ENCODE assay signal across 10 cellular contexts in genomic region chr13:108225440-108225839, GRCh38. TPM values are rescaled to one million over a fixed set of nuclear protein-coding genes. Genes with fewer than 3 reads are reported as not detected.
DNase-seq lines count a peak whose midpoint lies in the region; ATAC-seq and TF ChIP-seq lines count a peak whose summit lies in the region.
"Had no signal": no experiment of that assay in that cellular context is flagged by ENCODE, and none has a peak within 500 bp of the region (broad histone marks: within the 10 kb centered on the region; RNA-seq: fewer than 3 reads in every experiment).

No MANE protein-coding gene starts in this region.

- peaks cover 31% of the 10 kb centered on the region for H3K4me1 Mint-ChIP-seq in activated CD8-positive, alpha-beta memory T cell treated with anti-CD3 and anti-CD28 coated beads, Interleukin-2, amount 10 ng/mL, durations not matched to agents 7 days and 5 days
- peaks cover 29 to 37% of the 10 kb centered on the region in 2 donors for H3K4me1 Mint-ChIP-seq in natural killer cell treated with Interleukin-12 subunit alpha and Interleukin-12 subunit beta and Interleukin-15 and Interleukin-18, amount 100 ng/mL, for 72 hours (ENCODE audit: low read depth in 2 of 2)

- no peaks in the 10 kb centered on the region for H3K9me3 Mint-ChIP-seq in activated CD8-positive, alpha-beta memory T cell treated with anti-CD3 and anti-CD28 coated beads, Interleukin-2, amount 10 ng/mL, durations not matched to agents 7 days and 5 days (ENCODE audit: low read depth)
- H3K9me3 Mint-ChIP-seq in natural killer cell treated with Interleukin-12 subunit alpha and Interleukin-12 subunit beta and Interleukin-15 and Interleukin-18, amount 100 ng/mL, for 72 hours = no peaks in the 10 kb centered on the region
- H3K9me3 Mint-ChIP-seq: endodermal cell had no signal

- H3K4me1 ChIP-seq in Loucy (ENCODE audit: insufficient read depth, low read length, poor library complexity, severe bottlenecking) = peaks cover 37% of the 10 kb centered on the region
- H3K4me1 ChIP-seq in prostate gland (replicated peaks) = no peaks in the 10 kb centered on the region
- H3K4me1 ChIP-seq in esophagus muscularis mucosa = peaks cover 39 to 67% (median 55%) of the 10 kb centered on the region in 4 donors

- H3K9me2 ChIP-seq in Loucy (replicated peaks; ENCODE audit: low read depth, low read length) = no peaks in the 10 kb centered on the region

- H3K27me3 ChIP-seq in Loucy (ENCODE audit: insufficient read depth, low read length, poor library complexity, severe bottlenecking) = no peaks in the 10 kb centered on the region
- no peaks in the 10 kb centered on the region for H3K27me3 ChIP-seq in prostate gland (replicated peaks; ENCODE audit: insufficient read depth)
- no peaks in the 10 kb centered on the region for H3K27me3 ChIP-seq in esophagus muscularis mucosa

- H3F3A ChIP-seq in Loucy (ENCODE audit: low read depth) = no peaks in the 10 kb centered on the region

- CTCF ChIA-PET in activated CD8-positive, alpha-beta memory T cell treated with anti-CD3 and anti-CD28 coated beads, Interleukin-2, amount 10 ng/mL, durations not matched to agents 7 days and 5 days (lab: Charles Lee) = interaction anchor here (1.1 kb wide), 3 partner anchors 45 to 672 kb away, joined by 3 to 4 read pairs (median 3); no protein-coding TSS in a partner anchor

- no peak for TF ChIP-seq EP300 in esophagus muscularis mucosa (IDR thresholded peaks at IDR 0.05)

- TF ChIP-seq CTCF in Loucy (conservative IDR thresholded peaks at IDR 0.05; ENCODE audit: low read length) (no peak), prostate gland (IDR thresholded peaks at IDR 0.05) (no peak), esophagus muscularis mucosa (IDR thresholded peaks at IDR 0.05) (no peak)

- WGBS in prostate gland = 48% methylated on average over 1 of the region's 1 CpG
- 57% methylated on average over 1 of the region's 1 CpG for WGBS in esophagus muscularis mucosa

- TF ChIP-seq POLR2A in prostate gland (IDR thresholded peaks at IDR 0.05) (no peak), esophagus muscularis mucosa (IDR thresholded peaks at IDR 0.05; ENCODE audit: low read depth) (no peak)

- H3K4me3 Mint-ChIP-seq in activated CD8-positive, alpha-beta memory T cell treated with anti-CD3 and anti-CD28 coated beads, Interleukin-2, amount 10 ng/mL, durations not matched to agents 7 days and 5 days = no peak overlapping the region
- peak overlapping the region; percentile 19 for H3K4me3 Mint-ChIP-seq in natural killer cell treated with Interleukin-12 subunit alpha and Interleukin-12 subunit beta and Interleukin-15 and Interleukin-18, amount 100 ng/mL, for 72 hours
- H3K4me3 Mint-ChIP-seq: endodermal cell had no signal

- H3K27me3 Mint-ChIP-seq in activated CD8-positive, alpha-beta memory T cell treated with anti-CD3 and anti-CD28 coated beads, Interleukin-2, amount 10 ng/mL, durations not matched to agents 7 days and 5 days = no peaks in the 10 kb centered on the region
- no peaks in the 10 kb centered on the region for H3K27me3 Mint-ChIP-seq in natural killer cell treated with Interleukin-12 subunit alpha and Interleukin-12 subunit beta and Interleukin-15 and Interleukin-18, amount 100 ng/mL, for 72 hours

- no peak overlapping the region for H2AFZ ChIP-seq in Loucy (ENCODE audit: low read length)

- peak overlapping the region; percentile 15 for H3K4me3 ChIP-seq in Loucy (ENCODE audit: low read length, poor library complexity, severe bottlenecking)
- H3K4me3 ChIP-seq in prostate gland = no peak overlapping the region
- no peak overlapping the region for H3K4me3 ChIP-seq in esophagus muscularis mucosa

- H3K9ac ChIP-seq in Loucy (ENCODE audit: low read depth, low read length, poor library complexity, severe bottlenecking) = no peak overlapping the region

- peaks cover 65% of the 10 kb centered on the region for H3K79me2 ChIP-seq in Loucy (ENCODE audit: insufficient read depth, low read length)

- no peak for DNase-seq in activated CD8-positive, alpha-beta memory T cell treated with anti-CD3 and anti-CD28 coated beads, Interleukin-2, amount 10 ng/mL, durations not matched to agents 7 days and 5 days
- DNase-seq in activated CD8-positive, alpha-beta memory T cell treated with anti-CD3 and anti-CD28 coated beads for 24 hours = no peak
- no peak for DNase-seq in natural killer cell treated with Interleukin-12 subunit alpha and Interleukin-12 subunit beta and Interleukin-15 and Interleukin-18, amount 100 ng/mL, for 72 hours (ENCODE audit: low spot score)
- DNase-seq in prostate gland (ENCODE audit: low spot score) = no peak
- no peak for DNase-seq in esophagus muscularis mucosa (ENCODE audit: extremely low spot score)
- DNase-seq: activated effector memory CD4-positive, alpha-beta T cell treated with Interleukin-2 at 50 U/mL for 16 hours; endodermal cell had no signal

- H3K27ac ChIP-seq in prostate gland = no peak overlapping the region
- no peak overlapping the region for H3K27ac ChIP-seq in esophagus muscularis mucosa (replicated peaks in 1 of 4)

- H3K4me2 ChIP-seq in Loucy (ENCODE audit: low read depth, low read length, poor library complexity, severe bottlenecking) = peak overlapping the region; percentile 62

- H3K27ac Mint-ChIP-seq in activated CD8-positive, alpha-beta memory T cell treated with anti-CD3 and anti-CD28 coated beads, Interleukin-2, amount 10 ng/mL, durations not matched to agents 7 days and 5 days = no peak overlapping the region
- H3K27ac Mint-ChIP-seq in natural killer cell treated with Interleukin-12 subunit alpha and Interleukin-12 subunit beta and Interleukin-15 and Interleukin-18, amount 100 ng/mL, for 72 hours = no peak overlapping the region
- H3K27ac Mint-ChIP-seq: endodermal cell had no signal

- peaks cover 66% of the 10 kb centered on the region for H4K20me1 ChIP-seq in Loucy (ENCODE audit: insufficient read depth, low read length, poor library complexity, severe bottlenecking)

- no peaks in the 10 kb centered on the region for H3K9me3 ChIP-seq in Loucy (ENCODE audit: insufficient read depth, low read depth, low read length)
- no peaks in the 10 kb centered on the region for H3K9me3 ChIP-seq in prostate gland
- H3K9me3 ChIP-seq in esophagus muscularis mucosa = no peaks in the 10 kb centered on the region

- H3K36me3 ChIP-seq in Loucy (ENCODE audit: insufficient read depth, low read length) = no peaks in the 10 kb centered on the region; the same call in 1 of the 2 replicates
- no peaks in the 10 kb centered on the region for H3K36me3 ChIP-seq in prostate gland
- peaks cover 0 to 9% (median 3%) of the 10 kb centered on the region in 4 donors for H3K36me3 ChIP-seq in esophagus muscularis mucosa

- H3K36me3 Mint-ChIP-seq in activated CD8-positive, alpha-beta memory T cell treated with anti-CD3 and anti-CD28 coated beads, Interleukin-2, amount 10 ng/mL, durations not matched to agents 7 days and 5 days = peaks cover 10% of the 10 kb centered on the region
- no peaks in the 10 kb centered on the region for H3K36me3 Mint-ChIP-seq in natural killer cell treated with Interleukin-12 subunit alpha and Interleukin-12 subunit beta and Interleukin-15 and Interleukin-18, amount 100 ng/mL, for 72 hours

- intact Hi-C loops in prostate gland (cut with DNase I) = no loop called here
- intact Hi-C loops in esophagus muscularis mucosa (cut with DNase I) = loop anchor here (10.0 kb wide), 1 partner anchor 669 kb away; no protein-coding TSS in a partner anchor

- ATAC-seq in activated CD8-positive, alpha-beta memory T cell treated with anti-CD3 and anti-CD28 coated beads, Interleukin-2, amount 10 ng/mL, durations not matched to agents 7 days and 5 days = peak; percentile 74
- ATAC-seq in HG02678 (IDR thresholded peaks at IDR 0.05; ENCODE audit: unreplicated experiment) (peak; percentile 65), HG02970 (IDR thresholded peaks at IDR 0.05; ENCODE audit: low FRiP score, unreplicated experiment) (no peak)
- peak in 1 of 2 donors; percentile 73 for ATAC-seq in natural killer cell treated with Interleukin-12 subunit alpha and Interleukin-12 subunit beta and Interleukin-15 and Interleukin-18, amount 100 ng/mL, for 72 hours

RNA-seq across cellular contexts. Expression of gene ABHD13, which starts 7.2 kb away (rescaled TPM):
- total RNA-seq in activated CD8-positive, alpha-beta memory T cell treated with anti-CD3 and anti-CD28 coated beads, Interleukin-2, amount 10 ng/mL, durations not matched to agents 7 days and 5 days = 1 to 10 TPM; 5.8 to 6.2 TPM
- 1 to 10 TPM; 6.5 to 9.9 TPM for total RNA-seq in natural killer cell treated with Interleukin-12 subunit alpha and Interleukin-12 subunit beta and Interleukin-15 and Interleukin-18, amount 100 ng/mL, for 72 hours
- 1 to 10 TPM; 4.8 to 9.7 TPM for total RNA-seq in prostate gland
- total RNA-seq in esophagus muscularis mucosa = 10 to 100 TPM; 10.3 to 12.9 (median 11.1) TPM

RNA-seq across cellular contexts. Expression of gene LIG4, which starts 10.1 kb away (rescaled TPM):
- total RNA-seq in activated CD8-positive, alpha-beta memory T cell treated with anti-CD3 and anti-CD28 coated beads, Interleukin-2, amount 10 ng/mL, durations not matched to agents 7 days and 5 days = 10 to 100 TPM in 1 of 2 experiments, 1 to 10 TPM in 1; 8.9 to 11.4 TPM
- 10 to 100 TPM; 13.7 to 21.8 TPM for total RNA-seq in natural killer cell treated with Interleukin-12 subunit alpha and Interleukin-12 subunit beta and Interleukin-15 and Interleukin-18, amount 100 ng/mL, for 72 hours
- 1 to 10 TPM; 7.8 to 7.9 TPM for total RNA-seq in prostate gland
- total RNA-seq in esophagus muscularis mucosa = 10 to 100 TPM; 10.9 to 16.8 (median 13.2) TPM

RNA-seq across cellular contexts. Expression of gene TNFSF13B, which starts 44.1 kb away (rescaled TPM):
- 1 to 10 TPM; 6.2 to 9.3 TPM for total RNA-seq in activated CD8-positive, alpha-beta memory T cell treated with anti-CD3 and anti-CD28 coated beads, Interleukin-2, amount 10 ng/mL, durations not matched to agents 7 days and 5 days
- total RNA-seq in natural killer cell treated with Interleukin-12 subunit alpha and Interleukin-12 subunit beta and Interleukin-15 and Interleukin-18, amount 100 ng/mL, for 72 hours = 1 to 10 TPM; 3.0 to 4.0 TPM
- total RNA-seq in prostate gland (1 to 10 TPM; 4.1 to 9.1 TPM), esophagus muscularis mucosa (1 to 10 TPM; 1.7 to 5.0 (median 3.3) TPM)
